In the genomic region with DNA sequence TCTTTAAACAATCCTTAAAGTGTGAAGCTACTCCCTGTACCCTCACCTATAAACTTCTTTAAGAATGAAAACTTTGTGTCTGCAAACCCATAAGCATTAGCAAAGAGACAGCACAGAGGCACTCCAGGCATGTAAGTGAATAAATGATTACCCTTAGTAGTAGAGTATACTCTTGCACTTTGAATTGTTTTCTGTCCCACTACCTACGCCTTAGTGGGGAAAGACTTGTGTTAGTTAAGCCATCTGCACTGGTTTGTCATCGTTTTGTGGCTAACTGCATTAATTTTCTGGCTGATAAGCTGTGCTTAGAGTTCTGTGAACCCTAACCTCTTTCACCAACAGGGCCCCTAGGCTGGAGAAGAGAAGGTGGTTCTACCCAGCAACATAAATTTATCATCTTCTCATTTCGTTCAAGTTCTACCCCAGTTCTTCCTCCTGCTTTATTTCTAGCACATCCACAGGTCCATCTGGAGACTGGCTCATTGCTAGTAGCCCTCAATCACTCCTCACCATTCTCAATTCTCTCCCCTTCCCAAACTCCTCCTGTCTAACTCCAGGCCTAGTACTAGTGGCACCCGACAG, we compare ENCODE assay signal across 8 cellular contexts. TPM values are rescaled to one million over a fixed set of nuclear protein-coding genes. Genes with fewer than 3 reads are reported as not detected.
DNase-seq lines count a peak whose midpoint lies in the region; ATAC-seq and TF ChIP-seq lines count a peak whose summit lies in the region.

No MANE protein-coding gene starts in this region.

- H3K4me1 ChIP-seq in NT2/D1 (ENCODE audit: insufficient read depth, insufficient read length) (no peaks in the 10 kb centered on the region), endodermal cell (ENCODE audit: control insufficient read depth, insufficient read depth, low read length) (no peaks in the 10 kb centered on the region), neuron (ENCODE audit: insufficient read depth, low read length) (peaks cover 9% of the 10 kb centered on the region)

- H3K9me3 ChIP-seq in NT2/D1 (ENCODE audit: insufficient read depth, low read length) (no peaks in the 10 kb centered on the region), endodermal cell (ENCODE audit: control insufficient read depth, low read length) (no peaks in the 10 kb centered on the region), neuron (ENCODE audit: low read length) (no peaks in the 10 kb centered on the region)

- peaks cover 0 to 4% (median 0%) of the 10 kb centered on the region in 7 donors for H3K9me3 Mint-ChIP-seq in CD14-positive monocyte
- H3K9me3 Mint-ChIP-seq in endodermal cell: no peaks in the 10 kb centered on the region

- H3K4me3 Mint-ChIP-seq in CD14-positive monocyte (peak overlapping the region; percentile 98), endodermal cell (peak overlapping the region; percentile 97)

- H3K27me3 ChIP-seq in NT2/D1 (ENCODE audit: insufficient read depth, insufficient read length) (no peaks in the 10 kb centered on the region), endodermal cell (ENCODE audit: control insufficient read depth, insufficient read depth, low read length, poor library complexity, severe bottlenecking) (no peaks in the 10 kb centered on the region), neuron (ENCODE audit: insufficient read depth, low read length) (no peaks in the 10 kb centered on the region)

- peak overlapping the region; percentile 90 to 99 (median 97) for H3K27ac Mint-ChIP-seq in CD14-positive monocyte
- peak overlapping the region; percentile 98 for H3K27ac Mint-ChIP-seq in endodermal cell

- peaks cover 41% of the 10 kb centered on the region for H3K36me3 ChIP-seq in NT2/D1 (ENCODE audit: insufficient read depth, insufficient read length, low read length)
- H3K36me3 ChIP-seq in endodermal cell (ENCODE audit: control insufficient read depth, insufficient read depth, low read length): peaks cover 34% of the 10 kb centered on the region
- H3K36me3 ChIP-seq in neuron (ENCODE audit: insufficient read depth, low read length): peaks cover 25% of the 10 kb centered on the region

- intact Hi-C loops in CD14-positive monocyte (cut with micrococcal nuclease): loop anchor here in 1 of 2 donors (10.0 kb wide), 1 partner anchor 104 kb away; the partner anchor contains the start of gene KANSL3

- 39 to 50% methylated on average over 3 to 4 of the region's 4 CpGs for WGBS in endodermal cell (ENCODE audit: insufficient coverage in 1 of 2, insufficient read length in 1 of 2), 2 experiments

- no peak for ATAC-seq in HG03565 (IDR thresholded peaks at IDR 0.05; ENCODE audit: unreplicated experiment)
- ATAC-seq in HG03280 (IDR thresholded peaks at IDR 0.05; ENCODE audit: unreplicated experiment): no peak

- no peak overlapping the region for H3K27ac ChIP-seq in endodermal cell (ENCODE audit: low read depth, low read length)

- no peak for TF ChIP-seq CTCF in CD14-positive monocyte (IDR thresholded peaks at IDR 0.05)
- no peak for TF ChIP-seq CTCF in endodermal cell (conservative IDR thresholded peaks at IDR 0.05)

- H3K4me1 Mint-ChIP-seq in CD14-positive monocyte (peaks cover 29% of the 10 kb centered on the region), endodermal cell (peaks cover 20% of the 10 kb centered on the region)

- H3K27me3 Mint-ChIP-seq in CD14-positive monocyte (ENCODE audit: low read depth in 3 of 3): peaks cover 0 to 1% (median 0%) of the 10 kb centered on the region in 3 donors
- H3K27me3 Mint-ChIP-seq in endodermal cell (ENCODE audit: insufficient read depth): no peaks in the 10 kb centered on the region

- peaks cover 17 to 29% of the 10 kb centered on the region in 2 donors for H3K36me3 Mint-ChIP-seq in CD14-positive monocyte
- peaks cover 31% of the 10 kb centered on the region for H3K36me3 Mint-ChIP-seq in endodermal cell (ENCODE audit: low read depth)

- DNase-seq in CD14-positive monocyte (ENCODE audit: low spot score): no peak
- DNase-seq in NT2/D1 (ENCODE audit: low read depth, low spot score): no peak
- no peak for DNase-seq in endodermal cell
- DNase-seq in epidermal melanocyte (ENCODE audit: insufficient read length, low spot score): no peak
- DNase-seq in NCI-H510A (lab: John Stamatoyannopoulos, UW): no peak

- peak overlapping the region; percentile 84 for H3K4me3 ChIP-seq in NT2/D1 (ENCODE audit: insufficient read length, low read depth)
- H3K4me3 ChIP-seq in endodermal cell (ENCODE audit: low read length): peak overlapping the region; percentile 87
- H3K4me3 ChIP-seq in neuron (ENCODE audit: low read length): peak overlapping the region; percentile 75

- H2AFZ ChIP-seq in neuron (ENCODE audit: low read depth, low read length): peak overlapping the region; percentile 39

- peak overlapping the region; percentile 92 for H3K9ac ChIP-seq in NT2/D1 (ENCODE audit: insufficient read length, low read depth)
- H3K9ac ChIP-seq in endodermal cell (ENCODE audit: extremely low read depth, low read length, poor library complexity, severe bottlenecking): peak overlapping the region; percentile 81

RNA-seq across cellular contexts. Expression of gene LMAN2L, which starts 0.7 kb away (rescaled TPM):
- 10 to 100 TPM; 16.6 to 22.4 TPM for polyA plus RNA-seq in CD14-positive monocyte
- total RNA-seq in endodermal cell: 10 to 100 TPM; 24.4 to 30.4 TPM
- 27.2 TPM for polyA plus RNA-seq in endodermal cell (2013, experiment 1 of 2)
- polyA plus RNA-seq in endodermal cell (2013, experiment 2 of 2): 26.2 TPM

RNA-seq across cellular contexts. Expression of gene CNNM4, which starts 21.6 kb away (rescaled TPM):
- 1 to 10 TPM; 2.3 to 2.6 TPM for polyA plus RNA-seq in CD14-positive monocyte
- 10 to 100 TPM; 22.3 to 27.5 TPM for total RNA-seq in endodermal cell
- 11.2 TPM for polyA plus RNA-seq in endodermal cell (2013, experiment 1 of 2)
- 11.5 TPM for polyA plus RNA-seq in endodermal cell (2013, experiment 2 of 2)
